In genomic region chr1:33008051-33008914, GRCh38 we compare ENCODE assay signal across 12 cellular contexts. TPM values are rescaled to one million over a fixed set of nuclear protein-coding genes. Genes with fewer than 3 reads are reported as not detected.
A peak's percentile ranks its signal among the peaks of the same experiment; 100 is the strongest.
DNase-seq lines count a peak whose midpoint lies in the region; ATAC-seq, FAIRE-seq and TF ChIP-seq lines count a peak whose summit lies in the region.
"Had no signal": no experiment of that assay in that cellular context is flagged by ENCODE, and none has a peak within 500 bp of the region (broad histone marks: within the 10 kb centered on the region; RNA-seq: fewer than 3 reads in every experiment).

No MANE protein-coding gene starts in this region.

- no peaks in the 10 kb centered on the region for H3K27me3 Mint-ChIP-seq in activated T-cell treated with anti-CD3 and anti-CD28 coated beads, Interleukin-2, amount 50 U/mL, for 24 hours
- no peaks in the 10 kb centered on the region for H3K27me3 Mint-ChIP-seq in activated CD4-positive, alpha-beta memory T cell treated with anti-CD3 and anti-CD28 coated beads, Interleukin-2, amount 10 ng/mL, durations not matched to agents 7 days and 5 days
- H3K27me3 Mint-ChIP-seq: activated CD4-positive, alpha-beta T cell treated with anti-CD3 and anti-CD28 coated beads for 36 hours; activated naive CD8-positive, alpha-beta T cell had no signal

- no peak overlapping the region for H3K4me3 Mint-ChIP-seq in activated T-cell treated with anti-CD3 and anti-CD28 coated beads, Interleukin-2, amount 50 U/mL, for 24 hours
- H3K4me3 Mint-ChIP-seq in activated CD4-positive, alpha-beta memory T cell treated with anti-CD3 and anti-CD28 coated beads, Interleukin-2, amount 10 ng/mL, durations not matched to agents 7 days and 5 days, result no peak overlapping the region
- H3K4me3 Mint-ChIP-seq: activated CD4-positive, alpha-beta T cell treated with anti-CD3 and anti-CD28 coated beads for 36 hours; activated naive CD8-positive, alpha-beta T cell had no signal

- H3K79me2 ChIP-seq in K562 (ENCODE audit: control insufficient read depth, insufficient read depth, low read length), result peaks cover 3% of the 10 kb centered on the region; the same call in 2 of the 3 replicates
- no peaks in the 10 kb centered on the region for H3K79me2 ChIP-seq in HepG2 (ENCODE audit: insufficient read depth, low read length)

- H3K9me1 ChIP-seq in K562 (ENCODE audit: control insufficient read depth, insufficient read depth, low read length), result peaks cover 7% of the 10 kb centered on the region

- H3K4me1 ChIP-seq in K562 (replicated peaks in 1 of 2; ENCODE audit: control insufficient read depth in 2 of 2, insufficient read depth in 2 of 2, low read length in 2 of 2), result peaks cover 7 to 71% of the 10 kb centered on the region in 2 experiments
- peaks cover 15% of the 10 kb centered on the region; the same call in 1 of the 2 replicates for H3K4me1 ChIP-seq in HepG2 (ENCODE audit: insufficient read depth, low read length)
- H3K4me1 ChIP-seq in suprapubic skin, result peaks cover 81% of the 10 kb centered on the region
- H3K4me1 ChIP-seq: SJSA1 had no signal

- H3K27ac ChIP-seq in K562 (ENCODE audit: extremely low read depth, low read depth, low read length) (no peak overlapping the region), HepG2 (ENCODE audit: extremely low read length, insufficient read depth, low read length) (no peak overlapping the region), suprapubic skin (peak overlapping the region; percentile 31)
- H3K27ac ChIP-seq: SJSA1 had no signal

- H2AFZ ChIP-seq in K562 (ENCODE audit: low read depth, low read length) (no peak overlapping the region), HepG2 (ENCODE audit: low read length) (no peak overlapping the region)

- TF ChIP-seq EP300 in K562 (IDR thresholded peaks at IDR 0.05; ENCODE audit: low read length) (no peak), HepG2 (IDR thresholded peaks at IDR 0.05; ENCODE audit: low read depth in 2 of 2, low read length in 2 of 2) (no peak), HepG2 (CRISPR knock-in tag; IDR thresholded peaks at IDR 0.05; ENCODE audit: borderline replicate concordance) (no peak), suprapubic skin (IDR thresholded peaks at IDR 0.05) (no peak)

- TF ChIP-seq POLR2A in K562 (conservative IDR thresholded peaks at IDR 0.05) (0 out of 2 replicates have a peak, but pooled peaks have one; percentile 20), HepG2 (IDR thresholded peaks at IDR 0.05; ENCODE audit: insufficient read depth in 1 of 2, low read depth in 2 of 2, low read length in 2 of 2) (no peak), suprapubic skin (IDR thresholded peaks at IDR 0.05) (no peak)

- H3K36me3 ChIP-seq in K562 (ENCODE audit: control insufficient read depth, insufficient read depth, low read length) (peaks cover 84% of the 10 kb centered on the region), HepG2 (replicated peaks in 1 of 2; ENCODE audit: control insufficient read depth in 1 of 2, insufficient read depth in 2 of 2, low read length in 2 of 2) (peaks cover 17 to 51% of the 10 kb centered on the region in 2 experiments), suprapubic skin (peaks cover 20% of the 10 kb centered on the region)

- intact Hi-C loops in K562 (cut with micrococcal nuclease) (loop anchor here (2.0 to 5.0 kb wide), 2 partner anchors 46 to 47 kb away; partner anchors contain the start of gene RNF19B), HepG2 (cut with micrococcal nuclease; ENCODE audit: unreplicated experiment) (loop anchor here (10.0 kb wide), 1 partner anchor 47 kb away; no protein-coding TSS in a partner anchor)

- WGBS in K562 (ENCODE audit: insufficient coverage, low coverage, missing lambda C conversion rate), result 83% methylated on average over 13 of the region's 13 CpGs
- 89% methylated on average over 13 of the region's 13 CpGs for WGBS in HepG2 (ENCODE audit: low lambda C conversion rate)
- 80% methylated on average over 13 of the region's 13 CpGs for WGBS in suprapubic skin

- in situ Hi-C loops in K562 (cut with MboI) (no loop called here), HepG2 (cut with HindIII; ENCODE audit: extremely low pct_ligation_motif_present, low pct_unique_long_range_greater_than_20kb) (loop anchor here (5.0 kb wide), 1 partner anchor 81 kb away; no protein-coding TSS in a partner anchor)

- H3K27me3 ChIP-seq in K562 (ENCODE audit: control insufficient read depth in 2 of 2, insufficient read depth in 2 of 2, low read length in 2 of 2) (no peaks in the 10 kb centered on the region), HepG2 (ENCODE audit: control insufficient read depth in 1 of 2, insufficient read depth in 2 of 2, low read length in 2 of 2) (no peaks in the 10 kb centered on the region), suprapubic skin (no peaks in the 10 kb centered on the region)
- H3K27me3 ChIP-seq: SJSA1 had no signal

- H3K4me3 ChIP-seq in K562 (no peak overlapping the region), HepG2 (replicated peaks in 1 of 3; ENCODE audit: insufficient read depth in 1 of 3, low read depth in 2 of 3, low read length in 3 of 3) (no peak overlapping the region), suprapubic skin (no peak overlapping the region)
- H3K4me3 ChIP-seq: SJSA1 had no signal

- H3K9ac ChIP-seq in K562 (ENCODE audit: insufficient read depth in 1 of 2, low read depth in 2 of 2, low read length in 2 of 2) (no peak overlapping the region), HepG2 (ENCODE audit: insufficient read depth, low read depth, low read length) (no peak overlapping the region)

- H3K4me2 ChIP-seq in K562 (ENCODE audit: insufficient read depth, low read length) (no peak overlapping the region), HepG2 (ENCODE audit: low read depth, low read length) (no peak overlapping the region)

- peaks cover 93% of the 10 kb centered on the region for H3K36me3 Mint-ChIP-seq in activated T-cell treated with anti-CD3 and anti-CD28 coated beads, Interleukin-2, amount 50 U/mL, for 24 hours (ENCODE audit: low read depth)
- H3K36me3 Mint-ChIP-seq in activated CD4-positive, alpha-beta memory T cell treated with anti-CD3 and anti-CD28 coated beads, Interleukin-2, amount 10 ng/mL, durations not matched to agents 7 days and 5 days (ENCODE audit: low read depth), result peaks cover 75% of the 10 kb centered on the region

- TF ChIP-seq CTCF in K562 (IDR thresholded peaks at IDR 0.05 in 2 of 3, conservative IDR thresholded peaks at IDR 0.05 in 1 of 3; ENCODE audit: insufficient read depth in 2 of 3, low read depth in 1 of 3, low read length in 3 of 3), result no peak
- no peak for TF ChIP-seq CTCF in HepG2 (CRISPR knock-in tag; IDR thresholded peaks at IDR 0.05)
- TF ChIP-seq CTCF in suprapubic skin (IDR thresholded peaks at IDR 0.05), result no peak

- DNase-seq in activated T-cell treated with anti-CD3 and anti-CD28 coated beads, Interleukin-2, amount 50 U/mL, for 24 hours, result no peak
- DNase-seq in activated T-cell treated with anti-CD3 and anti-CD28 coated beads for 4 hours (no peak), K562 (ENCODE audit: extremely low read depth in 1 of 4, low spot score in 3 of 4) (no peak), HepG2 (ENCODE audit: low spot score) (no peak), suprapubic skin (ENCODE audit: low spot score in 2 of 2) (no peak), SHP77 (lab: John Stamatoyannopoulos, UW) (no peak)
- no peak for DNase-seq in activated CD4-positive, alpha-beta memory T cell treated with anti-CD3 and anti-CD28 coated beads, Interleukin-2, amount 10 ng/mL, durations not matched to agents 7 days and 5 days
- DNase-seq: activated CD4-positive, alpha-beta T cell treated with anti-CD3 and anti-CD28 coated beads for 36 hours; KBM-7 had no signal

- H4K20me1 ChIP-seq in K562 (replicated peaks; ENCODE audit: control insufficient read depth, insufficient read depth, low read length) (peaks cover 67% of the 10 kb centered on the region), HepG2 (ENCODE audit: insufficient read depth, low read length) (no peaks in the 10 kb centered on the region)

- peaks cover 21% of the 10 kb centered on the region for H3K4me1 Mint-ChIP-seq in activated T-cell treated with anti-CD3 and anti-CD28 coated beads, Interleukin-2, amount 50 U/mL, for 24 hours (ENCODE audit: low read depth)
- peaks cover 17% of the 10 kb centered on the region for H3K4me1 Mint-ChIP-seq in activated CD4-positive, alpha-beta memory T cell treated with anti-CD3 and anti-CD28 coated beads, Interleukin-2, amount 10 ng/mL, durations not matched to agents 7 days and 5 days

- TF ChIP-seq RAD21 in K562 (CRISPR knock-in tag; conservative IDR thresholded peaks at IDR 0.05 in 1 of 2, IDR thresholded peaks at IDR 0.05 in 1 of 2) (no peak), HepG2 (CRISPR knock-in tag; IDR thresholded peaks at IDR 0.05) (no peak)

- no peak for FAIRE-seq in K562 (lab: Jason Lieb, UNC)
- FAIRE-seq in HepG2 (lab: Jason Lieb, UNC), result no peak

- BruUV-seq in K562 (replicated peaks; lab: Mats Ljungman, UMichigan) (no TSS peak), HepG2 (replicated peaks; lab: Mats Ljungman, UMichigan) (no TSS peak)

- ATAC-seq in K562, result no peak
- no peak for ATAC-seq in HepG2
- ATAC-seq in HG03139 (IDR thresholded peaks at IDR 0.05; ENCODE audit: unreplicated experiment), result no peak
- ATAC-seq: activated CD4-positive, alpha-beta T cell treated with anti-CD3 and anti-CD28 coated beads for 36 hours had no signal

- POLR2A ChIA-PET in K562 (lab: Yijun Ruan, JAX), result interaction anchor here (0.6 to 8.3 kb wide), 12 partner anchors 8 to 1655 kb away, joined by 3 to 95 read pairs (median 4); no protein-coding TSS in a partner anchor
- POLR2A ChIA-PET in HepG2 (lab: Yijun Ruan, JAX), result no interaction called here
- POLR2A ChIA-PET in activated CD4-positive, alpha-beta memory T cell treated with anti-CD3 and anti-CD28 coated beads, Interleukin-2, amount 10 ng/mL, durations not matched to agents 7 days and 5 days (lab: Charles Lee), result interaction anchor here (0.7 to 1.9 kb wide), 4 partner anchors 9 to 30 kb away, joined by 3 to 5 read pairs (median 4); no protein-coding TSS in a partner anchor

- peak overlapping the region; percentile 10 for H3K27ac Mint-ChIP-seq in activated T-cell treated with anti-CD3 and anti-CD28 coated beads, Interleukin-2, amount 50 U/mL, for 24 hours
- no peak overlapping the region for H3K27ac Mint-ChIP-seq in activated CD4-positive, alpha-beta memory T cell treated with anti-CD3 and anti-CD28 coated beads, Interleukin-2, amount 10 ng/mL, durations not matched to agents 7 days and 5 days
- H3K27ac Mint-ChIP-seq: activated CD4-positive, alpha-beta T cell treated with anti-CD3 and anti-CD28 coated beads for 36 hours; activated naive CD8-positive, alpha-beta T cell had no signal

- CTCF ChIA-PET in K562 (lab: Yijun Ruan, JAX; ENCODE audit: low intra/inter-chr PET ratio) (interaction anchor here (1.1 to 3.5 kb wide), 4 partner anchors 69 to 131 kb away, joined by 3 to 20 read pairs (median 14); no protein-coding TSS in a partner anchor), HepG2 (lab: Yijun Ruan, JAX; ENCODE audit: low intra/inter-chr PET ratio, low total read pairs) (no interaction called here)
- CTCF ChIA-PET in activated CD4-positive, alpha-beta memory T cell treated with anti-CD3 and anti-CD28 coated beads, Interleukin-2, amount 10 ng/mL, durations not matched to agents 7 days and 5 days (lab: Charles Lee), result interaction anchor here (0.9 to 1.3 kb wide), 6 partner anchors 8 to 91 kb away, joined by 3 to 4 read pairs (median 3); no protein-coding TSS in a partner anchor

- H3K9me3 ChIP-seq in K562 (replicated peaks; ENCODE audit: control insufficient read depth, insufficient read depth, low read depth, low read length) (no peaks in the 10 kb centered on the region), HepG2 (ENCODE audit: low read length) (no peaks in the 10 kb centered on the region), suprapubic skin (no peaks in the 10 kb centered on the region)
- H3K9me3 ChIP-seq: SJSA1 had no signal

- H3K9me3 Mint-ChIP-seq in activated T-cell treated with anti-CD3 and anti-CD28 coated beads, Interleukin-2, amount 50 U/mL, for 24 hours, result no peaks in the 10 kb centered on the region
- no peaks in the 10 kb centered on the region for H3K9me3 Mint-ChIP-seq in activated CD4-positive, alpha-beta memory T cell treated with anti-CD3 and anti-CD28 coated beads, Interleukin-2, amount 10 ng/mL, durations not matched to agents 7 days and 5 days

RNA-seq across cellular contexts. Expression of gene AK2, which starts 28.4 kb away (rescaled TPM):
- 308 and 373 TPM in 2 replicates for total RNA-seq in K562 (2011; cell fraction: chromatin; rRNA removed; ENCODE audit: low replicate concordance)
- total RNA-seq in K562 (2011; cell fraction: nucleolus; rRNA removed), result 190 and 213 TPM in 2 replicates
- 283 and 338 TPM in 2 replicates for total RNA-seq in K562 (2011; cell fraction: nucleoplasm; rRNA removed)
- total RNA-seq in K562 (2014; rRNA removed), result 349 and 444 TPM in 2 replicates
- total RNA-seq in K562 (2014; rRNA removed; fragmentation: Illumina TruSeq; extraction: Trizol), result 456 and 483 TPM in 2 replicates
- total RNA-seq in K562 (2015; rRNA removed; fragmentation: Illumina TruSeq; extraction: Trizol), result 490 and 510 TPM in 2 replicates
- 509 and 517 TPM in 2 replicates for total RNA-seq in K562 (2021)
- polyA plus RNA-seq in K562 (2011; rRNA removed), result 447 and 549 TPM in 2 replicates
- polyA plus RNA-seq in K562 (2011; cell fraction: cytosol; rRNA removed), result 383 and 522 TPM in 2 replicates
- 310 and 377 TPM in 2 replicates for polyA plus RNA-seq in K562 (2011; cell fraction: nucleus; rRNA removed)
- polyA plus RNA-seq in K562 (2012), result 354 and 451 TPM in 2 replicates
- polyA plus RNA-seq in K562 (2014; fragmentation: Illumina TruSeq; extraction: Trizol), result 802 and 1,050 TPM in 2 replicates
- 100 to 1,000 TPM; 105 to 140 TPM for polyA plus RNA-seq in K562 (2014; fragmentation: Nextera tagmentation; extraction: Ambion mirVana)
- 512 and 577 TPM in 2 replicates for polyA plus RNA-seq in K562 (2014; rRNA removed)
- 247 and 258 TPM in 2 replicates for polyA minus RNA-seq in K562 (2011; rRNA and poly(A)+ RNA removed)
- 169 and 177 TPM in 2 replicates for polyA minus RNA-seq in K562 (2011; cell fraction: cytosol; rRNA and poly(A)+ RNA removed)
- polyA minus RNA-seq in K562 (2011; cell fraction: nucleus; rRNA and poly(A)+ RNA removed), result 101 and 183 TPM in 2 replicates
- 188 and 241 TPM in 2 replicates for total RNA-seq in HepG2 (2016; rRNA removed; fragmentation: Illumina TruSeq; extraction: Trizol)
- 52.1 and 74.6 TPM in 2 replicates for total RNA-seq in HepG2 (2016; cell fraction: cytosol; rRNA removed; fragmentation: Illumina TruSeq; extraction: Trizol; ENCODE audit: low read depth)
- 187 and 275 TPM in 2 replicates for total RNA-seq in HepG2 (2016; cell fraction: insoluble cytoplasmic fraction; rRNA removed; fragmentation: Illumina TruSeq; extraction: Trizol)
- 66.1 and 71.1 TPM in 2 replicates for total RNA-seq in HepG2 (2016; cell fraction: membrane; rRNA removed; fragmentation: Illumina TruSeq; extraction: Trizol)
- 105 and 106 TPM in 2 replicates for total RNA-seq in HepG2 (2016; cell fraction: nucleus; rRNA removed; fragmentation: Illumina TruSeq; extraction: Trizol)
- 163 and 170 TPM in 2 replicates for polyA plus RNA-seq in HepG2 (2011; rRNA removed)
- 225 and 227 TPM in 2 replicates for polyA plus RNA-seq in HepG2 (2011; cell fraction: cytosol; rRNA removed)
- polyA plus RNA-seq in HepG2 (2011; cell fraction: nucleus; rRNA removed), result 171 and 188 TPM in 2 replicates
- polyA plus RNA-seq in HepG2 (2012), result 124 and 158 TPM in 2 replicates
- 51.9 and 61.1 TPM in 2 replicates for polyA plus RNA-seq in HepG2 (2016; cell fraction: cytosol; fragmentation: Illumina TruSeq; extraction: Trizol; ENCODE audit: low read depth)
- polyA plus RNA-seq in HepG2 (2016; cell fraction: insoluble cytoplasmic fraction; fragmentation: Illumina TruSeq; extraction: Trizol; ENCODE audit: low read depth), result 273 and 291 TPM in 2 replicates
- polyA plus RNA-seq in HepG2 (2016; cell fraction: membrane; fragmentation: Illumina TruSeq; extraction: Trizol; ENCODE audit: low read depth), result 58.4 and 63.7 TPM in 2 replicates
- polyA plus RNA-seq in HepG2 (2016; cell fraction: nucleus; fragmentation: Illumina TruSeq; extraction: Trizol; ENCODE audit: insufficient read depth, low read depth), result 152 and 193 TPM in 2 replicates
- polyA minus RNA-seq in HepG2 (2011; rRNA and poly(A)+ RNA removed; ENCODE audit: low replicate concordance), result 55.0 and 146 TPM in 2 replicates
- 54.3 and 66.4 TPM in 2 replicates for polyA minus RNA-seq in HepG2 (2011; cell fraction: cytosol; rRNA and poly(A)+ RNA removed)
- 96.8 and 148 TPM in 2 replicates for polyA minus RNA-seq in HepG2 (2011; cell fraction: nucleus; rRNA and poly(A)+ RNA removed)
- 100 to 1,000 TPM; 122 to 139 (median 125) TPM for total RNA-seq in suprapubic skin
- total RNA-seq in activated CD4-positive, alpha-beta memory T cell treated with anti-CD3 and anti-CD28 coated beads, Interleukin-2, amount 10 ng/mL, durations not matched to agents 7 days and 5 days, result 100 to 1,000 TPM; 189 to 192 TPM

RNA-seq across cellular contexts. Expression of gene RNF19B, which starts 43.7 kb away (rescaled TPM):
- total RNA-seq in K562 (2011; cell fraction: chromatin; rRNA removed; ENCODE audit: low replicate concordance), result 7.2 and 10.6 TPM in 2 replicates
- total RNA-seq in K562 (2011; cell fraction: nucleolus; rRNA removed), result 7.9 and 11.3 TPM in 2 replicates
- 6.7 and 7.8 TPM in 2 replicates for total RNA-seq in K562 (2011; cell fraction: nucleoplasm; rRNA removed)
- total RNA-seq in K562 (2014; rRNA removed), result 9.6 and 11.8 TPM in 2 replicates
- total RNA-seq in K562 (2014; rRNA removed; fragmentation: Illumina TruSeq; extraction: Trizol), result 9.1 and 10.2 TPM in 2 replicates
- total RNA-seq in K562 (2015; rRNA removed; fragmentation: Illumina TruSeq; extraction: Trizol), result 10.5 and 10.9 TPM in 2 replicates
- 14.9 TPM in 2 replicates for total RNA-seq in K562 (2021)
- 10.2 and 14.3 TPM in 2 replicates for polyA plus RNA-seq in K562 (2011; rRNA removed)
- polyA plus RNA-seq in K562 (2011; cell fraction: cytosol; rRNA removed), result 9.9 and 11.1 TPM in 2 replicates
- 5.4 and 6.0 TPM in 2 replicates for polyA plus RNA-seq in K562 (2011; cell fraction: nucleus; rRNA removed)
- 12.3 and 15.2 TPM in 2 replicates for polyA plus RNA-seq in K562 (2012)
- 14.1 and 14.6 TPM in 2 replicates for polyA plus RNA-seq in K562 (2014; fragmentation: Illumina TruSeq; extraction: Trizol)
- polyA plus RNA-seq in K562 (2014; fragmentation: Nextera tagmentation; extraction: Ambion mirVana), result 1 to 10 TPM; 2.6 to 2.8 TPM
- polyA plus RNA-seq in K562 (2014; rRNA removed), result 10.1 and 11.6 TPM in 2 replicates
- 18.7 and 25.2 TPM in 2 replicates for polyA minus RNA-seq in K562 (2011; rRNA and poly(A)+ RNA removed)
- polyA minus RNA-seq in K562 (2011; cell fraction: cytosol; rRNA and poly(A)+ RNA removed), result 7.8 and 11.6 TPM in 2 replicates
- 4.7 and 7.8 TPM in 2 replicates for polyA minus RNA-seq in K562 (2011; cell fraction: nucleus; rRNA and poly(A)+ RNA removed)
- total RNA-seq in HepG2 (2016; rRNA removed; fragmentation: Illumina TruSeq; extraction: Trizol), result 15.3 and 16.3 TPM in 2 replicates
- 14.7 and 15.7 TPM in 2 replicates for total RNA-seq in HepG2 (2016; cell fraction: cytosol; rRNA removed; fragmentation: Illumina TruSeq; extraction: Trizol; ENCODE audit: low read depth)
- 14.5 and 14.7 TPM in 2 replicates for total RNA-seq in HepG2 (2016; cell fraction: insoluble cytoplasmic fraction; rRNA removed; fragmentation: Illumina TruSeq; extraction: Trizol)
- total RNA-seq in HepG2 (2016; cell fraction: membrane; rRNA removed; fragmentation: Illumina TruSeq; extraction: Trizol), result 22.4 and 23.5 TPM in 2 replicates
- 7.6 and 10.7 TPM in 2 replicates for total RNA-seq in HepG2 (2016; cell fraction: nucleus; rRNA removed; fragmentation: Illumina TruSeq; extraction: Trizol)
- polyA plus RNA-seq in HepG2 (2011; rRNA removed), result 20.9 and 22.5 TPM in 2 replicates
- polyA plus RNA-seq in HepG2 (2011; cell fraction: cytosol; rRNA removed), result 20.2 and 22.7 TPM in 2 replicates
- polyA plus RNA-seq in HepG2 (2011; cell fraction: nucleus; rRNA removed), result 11.4 and 11.8 TPM in 2 replicates
- polyA plus RNA-seq in HepG2 (2012), result 10.1 and 14.4 TPM in 2 replicates
- 9.8 and 10.0 TPM in 2 replicates for polyA plus RNA-seq in HepG2 (2016; cell fraction: cytosol; fragmentation: Illumina TruSeq; extraction: Trizol; ENCODE audit: low read depth)
- polyA plus RNA-seq in HepG2 (2016; cell fraction: insoluble cytoplasmic fraction; fragmentation: Illumina TruSeq; extraction: Trizol; ENCODE audit: low read depth), result 17.6 and 20.6 TPM in 2 replicates
- 19.3 and 20.2 TPM in 2 replicates for polyA plus RNA-seq in HepG2 (2016; cell fraction: membrane; fragmentation: Illumina TruSeq; extraction: Trizol; ENCODE audit: low read depth)
- 13.4 and 15.4 TPM in 2 replicates for polyA plus RNA-seq in HepG2 (2016; cell fraction: nucleus; fragmentation: Illumina TruSeq; extraction: Trizol; ENCODE audit: insufficient read depth, low read depth)
- 14.9 and 40.6 TPM in 2 replicates for polyA minus RNA-seq in HepG2 (2011; rRNA and poly(A)+ RNA removed; ENCODE audit: low replicate concordance)
- polyA minus RNA-seq in HepG2 (2011; cell fraction: cytosol; rRNA and poly(A)+ RNA removed), result 18.2 and 22.4 TPM in 2 replicates
- polyA minus RNA-seq in HepG2 (2011; cell fraction: nucleus; rRNA and poly(A)+ RNA removed), result 13.1 and 17.9 TPM in 2 replicates
- 10 to 100 TPM; 33.1 to 55.5 (median 43.0) TPM for total RNA-seq in suprapubic skin
- 10 to 100 TPM; 42.9 to 46.9 TPM for total RNA-seq in activated CD4-positive, alpha-beta memory T cell treated with anti-CD3 and anti-CD28 coated beads, Interleukin-2, amount 10 ng/mL, durations not matched to agents 7 days and 5 days
